In genomic region chr7:8433477-8434289, GRCh38 we compare ENCODE assay signal across 9 cellular contexts. TPM values are rescaled to one million over a fixed set of nuclear protein-coding genes. Genes with fewer than 3 reads are reported as not detected.
DNase-seq lines count a peak whose midpoint lies in the region; ATAC-seq, FAIRE-seq and TF ChIP-seq lines count a peak whose summit lies in the region.
"Had no signal": no experiment of that assay in that cellular context is flagged by ENCODE, and none has a peak within 500 bp of the region (broad histone marks: within the 10 kb centered on the region; RNA-seq: fewer than 3 reads in every experiment).

Gene NXPH1, plus strand, starts transcription at chr7:8433609.

- BruUV-seq in IMR-90 (replicated peaks; lab: Mats Ljungman, UMichigan), result no TSS peak

- H2AFZ ChIP-seq in IMR-90 (replicated peaks; ENCODE audit: low read length, poor library complexity), result peak within 1 kb of the TSS; percentile 33

- no peak within 1 kb of the TSS for H3K27ac Mint-ChIP-seq in memory B cell
- H3K27ac Mint-ChIP-seq: dendritic cell treated with granulocyte-macrophage colony-stimulating factor and Interleukin-4, amounts not matched to agents 40 ng/mL and 50 ng/mL, for 4 days had no signal

- no peak within 1 kb of the TSS for H3K56ac ChIP-seq in IMR-90 (ENCODE audit: extremely low read depth, insufficient read depth, low read length)

- H3K9me1 ChIP-seq in IMR-90 (ENCODE audit: insufficient read depth, low read length), result no peaks in the 10 kb centered on the region

- no peak for TF ChIP-seq CTCF in IMR-90 (conservative IDR thresholded peaks at IDR 0.05; ENCODE audit: low read depth, low read length)

- peaks cover 4% of the 10 kb centered on the region for H3K36me3 Mint-ChIP-seq in memory B cell

- in situ Hi-C loops in IMR-90 (cut with MboI; ENCODE audit: low sequenced_read_pairs), result no loop called here

- H3K36me3 ChIP-seq in IMR-90 (ENCODE audit: control insufficient read depth, insufficient read depth, low read length) (no peaks in the 10 kb centered on the region), small intestine (ENCODE audit: control insufficient read depth in 2 of 2, insufficient read depth in 2 of 2, low read length in 2 of 2) (no peaks in the 10 kb centered on the region)

- TF ChIP-seq POLR2A in IMR-90 (IDR thresholded peaks at IDR 0.05; ENCODE audit: low read depth, low read length), result no peak
- TF ChIP-seq POLR2A in GM12891 (IDR thresholded peaks at IDR 0.05; ENCODE audit: low read depth, low read length), result no peak

- H3K23ac ChIP-seq in IMR-90 (ENCODE audit: low read depth, low read length), result no peak within 1 kb of the TSS

- no peak within 1 kb of the TSS for H2BK15ac ChIP-seq in IMR-90 (ENCODE audit: low read depth, low read length)

- H3K27me3 Mint-ChIP-seq in memory B cell, result peaks cover 33% of the 10 kb centered on the region

- H3K27ac ChIP-seq in IMR-90 (ENCODE audit: insufficient read depth, low read length), result no peak within 1 kb of the TSS
- no peak within 1 kb of the TSS for H3K27ac ChIP-seq in small intestine (ENCODE audit: low read depth in 1 of 2, low read length in 1 of 2)

- H4K91ac ChIP-seq in IMR-90 (ENCODE audit: insufficient read depth, low read depth, low read length), result no peak within 1 kb of the TSS

- TF ChIP-seq RAD21 in IMR-90 (IDR thresholded peaks at IDR 0.05; ENCODE audit: low read length), result no peak

- peak within 1 kb of the TSS; percentile 56 for H3K4me3 Mint-ChIP-seq in memory B cell
- H3K4me3 Mint-ChIP-seq: dendritic cell treated with granulocyte-macrophage colony-stimulating factor and Interleukin-4, amounts not matched to agents 40 ng/mL and 50 ng/mL, for 4 days had no signal

- peaks cover 10% of the 10 kb centered on the region for H3K9me3 ChIP-seq in IMR-90 (ENCODE audit: control insufficient read depth, insufficient read depth, low read length)
- no peaks in the 10 kb centered on the region for H3K9me3 ChIP-seq in small intestine (ENCODE audit: control insufficient read depth, low read depth)

- H3K9me3 Mint-ChIP-seq in memory B cell, result peaks cover 2% of the 10 kb centered on the region
- H3K9me3 Mint-ChIP-seq: dendritic cell treated with granulocyte-macrophage colony-stimulating factor and Interleukin-4, amounts not matched to agents 40 ng/mL and 50 ng/mL, for 4 days had no signal

- H3K4me1 Mint-ChIP-seq in memory B cell, result peaks cover 20% of the 10 kb centered on the region

- intact Hi-C loops in IMR-90 (cut with micrococcal nuclease), result no loop called here

- no peak within 1 kb of the TSS for H2BK120ac ChIP-seq in IMR-90 (ENCODE audit: low read depth, low read length)

- dilution Hi-C loops in IMR-90 (cut with HindIII; ENCODE audit: low sequenced_read_pairs, unreplicated experiment), result no loop called here

- no peak within 1 kb of the TSS for H3K18ac ChIP-seq in IMR-90 (ENCODE audit: low read depth, low read length)

- peaks cover 1% of the 10 kb centered on the region; the same call in 1 of the 2 replicates for H3K27me3 ChIP-seq in IMR-90 (ENCODE audit: control insufficient read depth, insufficient read depth, low read length)
- peaks cover 12 to 42% of the 10 kb centered on the region in 2 donors for H3K27me3 ChIP-seq in small intestine (ENCODE audit: control insufficient read depth in 2 of 2, insufficient read depth in 2 of 2, low read length in 2 of 2)

- H4K20me1 ChIP-seq in IMR-90 (ENCODE audit: insufficient read depth, low read length), result no peaks in the 10 kb centered on the region

- no peak within 1 kb of the TSS for H2BK20ac ChIP-seq in IMR-90 (ENCODE audit: low read depth, low read length)

- no peak within 1 kb of the TSS for H3K4ac ChIP-seq in IMR-90 (ENCODE audit: low read depth, low read length)

- no peak within 1 kb of the TSS for H2BK5ac ChIP-seq in IMR-90 (ENCODE audit: low read depth, low read length, poor library complexity, severe bottlenecking)

- no peak within 1 kb of the TSS for H3K9ac ChIP-seq in IMR-90 (ENCODE audit: low read depth, low read length)

- DNase-seq in DMS153 treated with DMSO at 0.1 percent for 48 hours (lab: John Stamatoyannopoulos, UW; ENCODE audit: unreplicated experiment), result peak; percentile 79
- DNase-seq in IMR-90, result no peak
- peak; percentile 33 to 37 for DNase-seq in activated T-cell treated with anti-CD3 and anti-CD28 coated beads, Interleukin-2, amount 50 U/mL, for 48 hours
- DNase-seq in memory B cell (ENCODE audit: low spot score in 2 of 2), result no peak
- no peak for DNase-seq in GM12891 (ENCODE audit: insufficient read length, low spot score)
- DNase-seq in small intestine, result no peak

- FAIRE-seq in GM12891 (lab: Jason Lieb, UNC) (no peak), small intestine (lab: Jason Lieb, UNC) (no peak)

- H3K4me2 ChIP-seq in IMR-90 (ENCODE audit: low read depth, low read length), result no peak within 1 kb of the TSS

- no peaks in the 10 kb centered on the region for H3K79me1 ChIP-seq in IMR-90 (ENCODE audit: low read depth in 1 of 2, low read length in 2 of 2)

- H3K4me1 ChIP-seq in IMR-90 (ENCODE audit: control insufficient read depth, insufficient read depth, low read length), result no peaks in the 10 kb centered on the region
- no peaks in the 10 kb centered on the region for H3K4me1 ChIP-seq in small intestine (ENCODE audit: control insufficient read depth in 2 of 2, insufficient read depth in 1 of 2, low read depth in 1 of 2, low read length in 1 of 2)

- no peak within 1 kb of the TSS for H2AK9ac ChIP-seq in IMR-90 (replicated peaks; ENCODE audit: low read depth, low read length, poor library complexity)

- no peak within 1 kb of the TSS for H3K14ac ChIP-seq in IMR-90 (replicated peaks; ENCODE audit: low read depth, low read length)

- no peak within 1 kb of the TSS for H4K5ac ChIP-seq in IMR-90 (ENCODE audit: low read depth, low read length)

- ATAC-seq in IMR-90 (ENCODE audit: low read depth) (no peak), memory B cell (ENCODE audit: low read depth) (no peak), HG03097 (IDR thresholded peaks at IDR 0.05; ENCODE audit: low FRiP score, unreplicated experiment) (no peak), GM18861 (IDR thresholded peaks at IDR 0.05; ENCODE audit: unreplicated experiment) (no peak)

- CTCF ChIA-PET in IMR-90 (lab: Yijun Ruan, JAX), result no interaction called here

- H3K4me3 ChIP-seq in IMR-90 (ENCODE audit: insufficient read depth, low read depth, low read length), result no peak within 1 kb of the TSS
- no peak within 1 kb of the TSS for H3K4me3 ChIP-seq in small intestine (ENCODE audit: low read depth in 1 of 2, low read length in 2 of 2)

- no peak within 1 kb of the TSS for H2AK5ac ChIP-seq in IMR-90 (ENCODE audit: low read depth, low read length)

- POLR2A ChIA-PET in IMR-90 (lab: Charles Lee; ENCODE audit: unreplicated experiment), result no interaction called here

- H4K8ac ChIP-seq in IMR-90 (ENCODE audit: low read depth in 2 of 2, low read length in 2 of 2), result no peak within 1 kb of the TSS

- 4% methylated on average over 16 of the region's 71 CpGs; no CpG with 5 or more reads in 1 of the 2 experiments for WGBS in IMR-90 (ENCODE audit: extremely low coverage in 2 of 2, insufficient read length in 1 of 2), 2 experiments
- 2 to 5% (median 5%) methylated on average over 64 to 71 of the region's 71 CpGs for WGBS in small intestine, 3 donors

TF ChIP-seq in IMR-90, 13 proteins besides CTCF, POLR2A, EP300 and RAD21 (continues in another document):
- TF ChIP-seq SMC3 (IDR thresholded peaks at IDR 0.05; ENCODE audit: low read depth, low read length), result no peak
- TF ChIP-seq ELK1 (IDR thresholded peaks at IDR 0.05; ENCODE audit: borderline replicate concordance, low read depth, low read length), result no peak
- no peak for TF ChIP-seq BHLHE40 (IDR thresholded peaks at IDR 0.05; ENCODE audit: low read depth, low read length)
- no peak for TF ChIP-seq CHD1 (IDR thresholded peaks at IDR 0.05; ENCODE audit: low read depth, low read length)
- no peak for TF ChIP-seq CEBPB (IDR thresholded peaks at IDR 0.05; ENCODE audit: low read depth, low read length)
- TF ChIP-seq MAFK (IDR thresholded peaks at IDR 0.05; ENCODE audit: low read depth, low read length), result no peak
- no peak for TF ChIP-seq MAZ (IDR thresholded peaks at IDR 0.05; ENCODE audit: borderline replicate concordance, low read depth, low read length)
- TF ChIP-seq FOS (IDR thresholded peaks at IDR 0.05; ENCODE audit: low read depth, low read length), result no peak

TF ChIP-seq in GM12891, 5 proteins besides CTCF, POLR2A, EP300 and RAD21:
- TF ChIP-seq TAF1 (IDR thresholded peaks at IDR 0.05; ENCODE audit: low read depth, low read length), result no peak
- TF ChIP-seq POU2F2 (IDR thresholded peaks at IDR 0.05; ENCODE audit: low read depth, low read length), result no peak
- no peak for TF ChIP-seq SPI1 (IDR thresholded peaks at IDR 0.05; ENCODE audit: low read depth, low read length)

RNA-seq across cellular contexts. Expression of gene NXPH1, which starts in this region (rescaled TPM):
- total RNA-seq in IMR-90 (2012; rRNA removed), result not detected in 2 replicates
- polyA plus RNA-seq in IMR-90 (2012; rRNA removed), result not detected in 2 replicates
- not detected in 2 replicates for polyA plus RNA-seq in IMR-90 (2012; cell fraction: cytosol; rRNA removed)
- polyA plus RNA-seq in IMR-90 (2012; cell fraction: nucleus; rRNA removed; ENCODE audit: low replicate concordance), result not detected in 2 replicates
- polyA plus RNA-seq in GM12891 (2012; ENCODE audit: low read depth, missing spikeins), result not detected
- polyA plus RNA-seq in small intestine, result not detected

Comparison
In these comparisons a context has a peak if more than half of its experiments do, and no peak if none do; other contexts are left out.
1. DNase-seq: peak in DMS153 treated with DMSO at 0.1 percent for 48 hours (single experiment) and activated T-cell treated with anti-CD3 and anti-CD28 coated beads, Interleukin-2, amount 50 U/mL, for 48 hours (2 of 2); none in IMR-90 (single experiment), memory B cell (0 of 2), GM12891 (single experiment) and small intestine (single experiment).